1 cellular context compared by ENCODE assay signal in genomic region chr5:147558826-147559225, GRCh38.
TF ChIP-seq lines count a peak whose summit lies in the region.

No MANE protein-coding gene starts in this region.

TF ChIP-seq in GM23338, 12 proteins besides CTCF, POLR2A, EP300 and RAD21 (continued from another document):
- TF ChIP-seq, protein P1, sequence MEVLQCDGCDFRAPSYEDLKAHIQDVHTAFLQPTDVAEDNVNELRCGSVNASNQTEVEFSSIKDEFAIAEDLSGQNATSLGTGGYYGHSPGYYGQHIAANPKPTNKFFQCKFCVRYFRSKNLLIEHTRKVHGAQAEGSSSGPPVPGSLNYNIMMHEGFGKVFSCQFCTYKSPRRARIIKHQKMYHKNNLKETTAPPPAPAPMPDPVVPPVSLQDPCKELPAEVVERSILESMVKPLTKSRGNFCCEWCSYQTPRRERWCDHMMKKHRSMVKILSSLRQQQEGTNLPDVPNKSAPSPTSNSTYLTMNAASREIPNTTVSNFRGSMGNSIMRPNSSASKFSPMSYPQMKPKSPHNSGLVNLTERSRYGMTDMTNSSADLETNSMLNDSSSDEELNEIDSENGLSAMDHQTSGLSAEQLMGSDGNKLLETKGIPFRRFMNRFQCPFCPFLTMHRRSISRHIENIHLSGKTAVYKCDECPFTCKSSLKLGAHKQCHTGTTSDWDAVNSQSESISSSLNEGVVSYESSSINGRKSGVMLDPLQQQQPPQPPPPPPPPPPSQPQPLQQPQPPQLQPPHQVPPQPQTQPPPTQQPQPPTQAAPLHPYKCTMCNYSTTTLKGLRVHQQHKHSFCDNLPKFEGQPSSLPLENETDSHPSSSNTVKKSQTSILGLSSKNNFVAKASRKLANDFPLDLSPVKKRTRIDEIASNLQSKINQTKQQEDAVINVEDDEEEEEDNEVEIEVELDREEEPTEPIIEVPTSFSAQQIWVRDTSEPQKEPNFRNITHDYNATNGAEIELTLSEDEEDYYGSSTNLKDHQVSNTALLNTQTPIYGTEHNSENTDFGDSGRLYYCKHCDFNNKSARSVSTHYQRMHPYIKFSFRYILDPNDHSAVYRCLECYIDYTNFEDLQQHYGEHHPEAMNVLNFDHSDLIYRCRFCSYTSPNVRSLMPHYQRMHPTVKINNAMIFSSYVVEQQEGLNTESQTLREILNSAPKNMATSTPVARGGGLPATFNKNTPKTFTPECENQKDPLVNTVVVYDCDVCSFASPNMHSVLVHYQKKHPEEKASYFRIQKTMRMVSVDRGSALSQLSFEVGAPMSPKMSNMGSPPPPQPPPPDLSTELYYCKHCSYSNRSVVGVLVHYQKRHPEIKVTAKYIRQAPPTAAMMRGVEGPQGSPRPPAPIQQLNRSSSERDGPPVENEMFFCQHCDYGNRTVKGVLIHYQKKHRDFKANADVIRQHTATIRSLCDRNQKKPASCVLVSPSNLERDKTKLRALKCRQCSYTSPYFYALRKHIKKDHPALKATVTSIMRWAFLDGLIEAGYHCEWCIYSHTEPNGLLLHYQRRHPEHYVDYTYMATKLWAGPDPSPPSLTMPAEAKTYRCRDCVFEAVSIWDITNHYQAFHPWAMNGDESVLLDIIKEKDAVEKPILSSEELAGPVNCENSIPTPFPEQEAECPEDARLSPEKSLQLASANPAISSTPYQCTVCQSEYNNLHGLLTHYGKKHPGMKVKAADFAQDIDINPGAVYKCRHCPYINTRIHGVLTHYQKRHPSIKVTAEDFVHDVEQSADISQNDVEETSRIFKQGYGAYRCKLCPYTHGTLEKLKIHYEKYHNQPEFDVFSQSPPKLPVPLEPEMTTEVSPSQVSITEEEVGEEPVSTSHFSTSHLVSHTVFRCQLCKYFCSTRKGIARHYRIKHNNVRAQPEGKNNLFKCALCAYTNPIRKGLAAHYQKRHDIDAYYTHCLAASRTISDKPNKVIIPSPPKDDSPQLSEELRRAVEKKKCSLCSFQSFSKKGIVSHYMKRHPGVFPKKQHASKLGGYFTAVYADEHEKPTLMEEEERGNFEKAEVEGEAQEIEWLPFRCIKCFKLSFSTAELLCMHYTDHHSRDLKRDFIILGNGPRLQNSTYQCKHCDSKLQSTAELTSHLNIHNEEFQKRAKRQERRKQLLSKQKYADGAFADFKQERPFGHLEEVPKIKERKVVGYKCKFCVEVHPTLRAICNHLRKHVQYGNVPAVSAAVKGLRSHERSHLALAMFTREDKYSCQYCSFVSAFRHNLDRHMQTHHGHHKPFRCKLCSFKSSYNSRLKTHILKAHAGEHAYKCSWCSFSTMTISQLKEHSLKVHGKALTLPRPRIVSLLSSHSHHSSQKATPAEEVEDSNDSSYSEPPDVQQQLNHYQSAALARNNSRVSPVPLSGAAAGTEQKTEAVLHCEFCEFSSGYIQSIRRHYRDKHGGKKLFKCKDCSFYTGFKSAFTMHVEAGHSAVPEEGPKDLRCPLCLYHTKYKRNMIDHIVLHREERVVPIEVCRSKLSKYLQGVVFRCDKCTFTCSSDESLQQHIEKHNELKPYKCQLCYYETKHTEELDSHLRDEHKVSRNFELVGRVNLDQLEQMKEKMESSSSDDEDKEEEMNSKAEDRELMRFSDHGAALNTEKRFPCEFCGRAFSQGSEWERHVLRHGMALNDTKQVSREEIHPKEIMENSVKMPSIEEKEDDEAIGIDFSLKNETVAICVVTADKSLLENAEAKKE (CRISPR knock-in tag; IDR thresholded peaks at IDR 0.05) = no peak
- TF ChIP-seq NANOG (IDR thresholded peaks at IDR 0.05; ENCODE audit: borderline replicate concordance) (no peak), JUNB (IDR thresholded peaks at IDR 0.05; ENCODE audit: unreplicated experiment) (no peak), CREB1 (CRISPR knock-in tag; IDR thresholded peaks at IDR 0.05; ENCODE audit: low read depth) (no peak)
